Comparison of ENCODE assay signal across 3 cellular contexts in genomic region chr2:187825108-187825507, GRCh38.
"Had no signal": no experiment of that assay in that cellular context is flagged by ENCODE, and none has a peak within 500 bp of the region (broad histone marks: within the 10 kb centered on the region; RNA-seq: fewer than 3 reads in every experiment).

No MANE protein-coding gene starts in this region.

- DNase-seq: GDM1, GF-D8 had no signal

- ATAC-seq: GM12878 had no signal
